In the genomic region with DNA sequence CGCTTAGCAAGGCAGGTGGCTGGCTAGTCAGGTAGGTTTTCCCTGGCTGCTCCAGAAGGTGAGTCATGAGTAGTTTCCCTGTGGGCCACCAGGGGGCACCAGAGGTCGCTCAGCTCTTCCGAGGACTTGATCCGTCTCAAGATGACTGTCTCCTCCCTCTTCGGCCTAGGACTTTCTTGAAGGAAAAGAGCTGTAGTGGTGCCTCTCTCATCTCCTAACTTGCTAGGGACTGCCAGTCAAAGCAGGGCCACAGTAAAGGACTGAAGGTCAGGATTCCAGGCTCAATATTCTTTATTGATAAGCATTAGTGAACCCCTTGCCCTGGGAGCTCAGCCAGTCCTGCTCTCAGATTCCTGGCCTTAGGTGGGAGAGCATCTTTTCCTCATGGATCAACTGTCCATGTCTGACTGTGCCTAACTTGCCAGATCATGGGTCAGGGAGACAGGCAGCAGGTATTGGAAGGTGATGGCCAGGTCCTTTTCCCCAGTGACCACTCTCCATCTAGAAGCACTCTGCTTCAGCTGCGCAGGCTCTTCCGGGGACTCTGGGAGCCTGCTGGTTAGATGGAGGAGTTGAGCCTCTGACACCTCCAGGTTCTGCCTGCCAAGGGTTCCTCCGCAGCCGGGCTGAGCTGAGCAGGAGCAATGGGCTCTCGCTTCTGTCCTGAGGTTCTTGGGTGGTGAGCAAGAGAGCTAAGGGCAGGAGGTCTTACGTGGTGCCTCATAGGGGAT, we compare ENCODE assay signal across 8 cellular contexts. TPM values are rescaled to one million over a fixed set of nuclear protein-coding genes. Genes with fewer than 3 reads are reported as not detected.
A peak's percentile ranks its signal among the peaks of the same experiment; 100 is the strongest.
DNase-seq lines count a peak whose midpoint lies in the region; ATAC-seq and TF ChIP-seq lines count a peak whose summit lies in the region.

No MANE protein-coding gene starts in this region.

- no peaks in the 10 kb centered on the region for H3K27me3 Mint-ChIP-seq in activated naive CD4-positive, alpha-beta T cell treated with anti-CD3 and anti-CD28 coated beads, Interleukin-2, amount 10 ng/mL, durations not matched to agents 7 days and 5 days

- H3K4me3 Mint-ChIP-seq in activated naive CD4-positive, alpha-beta T cell treated with anti-CD3 and anti-CD28 coated beads, Interleukin-2, amount 10 ng/mL, durations not matched to agents 7 days and 5 days: peak overlapping the region; percentile 67

- TF ChIP-seq EP300 in gastroesophageal sphincter (IDR thresholded peaks at IDR 0.05): no peak

- H3K27ac ChIP-seq in KOPT-K1 (ENCODE audit: low read depth, low read length, poor library complexity, severe bottlenecking) (peak overlapping the region; percentile 0), gastroesophageal sphincter (peak overlapping the region; percentile 16 to 99 (median 94)), parathyroid adenoma (no peak overlapping the region)

- WGBS in gastroesophageal sphincter (ENCODE audit: low coverage in 1 of 2), 2 donors: 0% methylated on average over 2 of the region's 11 CpGs; no CpG with 5 or more reads in 1 of the 2 donors

- TF ChIP-seq POLR2A in gastroesophageal sphincter (IDR thresholded peaks at IDR 0.05): no peak

- H3K9me3 ChIP-seq in KOPT-K1 (ENCODE audit: insufficient read depth, low read length, poor library complexity, severe bottlenecking) (no peaks in the 10 kb centered on the region), gastroesophageal sphincter (no peaks in the 10 kb centered on the region), parathyroid adenoma (ENCODE audit: control insufficient read depth, low read length) (no peaks in the 10 kb centered on the region)

- ATAC-seq in gastroesophageal sphincter (no peak), GM18868 (IDR thresholded peaks at IDR 0.05; ENCODE audit: unreplicated experiment) (no peak), GM21576 (IDR thresholded peaks at IDR 0.05; ENCODE audit: unreplicated experiment) (no peak)

- no peak overlapping the region for H2AFZ ChIP-seq in parathyroid adenoma

- H3K4me1 ChIP-seq in gastroesophageal sphincter (peaks cover 6 to 54% (median 44%) of the 10 kb centered on the region in 3 donors), parathyroid adenoma (peaks cover 8% of the 10 kb centered on the region)

- peaks cover 2% of the 10 kb centered on the region for H3K79me2 ChIP-seq in parathyroid adenoma

- H3K36me3 ChIP-seq in KOPT-K1 (ENCODE audit: insufficient read depth, low read length) (no peaks in the 10 kb centered on the region), gastroesophageal sphincter (no peaks in the 10 kb centered on the region), parathyroid adenoma (ENCODE audit: control insufficient read depth, insufficient read depth, low read length) (no peaks in the 10 kb centered on the region)

- no peaks in the 10 kb centered on the region for H3K9me3 Mint-ChIP-seq in activated naive CD4-positive, alpha-beta T cell treated with anti-CD3 and anti-CD28 coated beads, Interleukin-2, amount 10 ng/mL, durations not matched to agents 7 days and 5 days

- H3K4me3 ChIP-seq in gastroesophageal sphincter (peak overlapping the region in 1 of 2 donors; percentile 80), parathyroid adenoma (ENCODE audit: low read depth, low read length) (no peak overlapping the region)

- H3K36me3 Mint-ChIP-seq in activated naive CD4-positive, alpha-beta T cell treated with anti-CD3 and anti-CD28 coated beads, Interleukin-2, amount 10 ng/mL, durations not matched to agents 7 days and 5 days: peaks cover 9% of the 10 kb centered on the region

- H3K27me3 ChIP-seq in gastroesophageal sphincter (no peaks in the 10 kb centered on the region), parathyroid adenoma (ENCODE audit: control insufficient read depth, insufficient read depth, low read length) (no peaks in the 10 kb centered on the region)

- peak; percentile 77 for DNase-seq in DMS114 treated with DMSO at 0.1 percent for 48 hours (lab: John Stamatoyannopoulos, UW; ENCODE audit: unreplicated experiment)
- DNase-seq in SHP77 treated with DMSO at 0.1 percent for 48 hours (lab: John Stamatoyannopoulos, UW): peak; percentile 54
- peak; percentile 72 for DNase-seq in activated naive CD4-positive, alpha-beta T cell treated with anti-CD3 and anti-CD28 coated beads, Interleukin-2, amount 10 ng/mL, durations not matched to agents 7 days and 5 days

- TF ChIP-seq CTCF in gastroesophageal sphincter (IDR thresholded peaks at IDR 0.05) (peak in 3 of 4 experiments; percentile 87 to 94 (median 93)), parathyroid adenoma (IDR thresholded peaks at IDR 0.05) (peak; percentile 79)

- H3K4me2 ChIP-seq in parathyroid adenoma (ENCODE audit: low read length): peak overlapping the region; percentile 9

- CTCF ChIA-PET in activated naive CD4-positive, alpha-beta T cell treated with anti-CD3 and anti-CD28 coated beads, Interleukin-2, amount 10 ng/mL, durations not matched to agents 7 days and 5 days (lab: Charles Lee): interaction anchor here (0.6 to 11.4 kb wide), 29 partner anchors 8 to 308 kb away, joined by 3 to 564 read pairs (median 4); a partner anchor contains a TSS

- peak overlapping the region; percentile 99 for H3K27ac Mint-ChIP-seq in activated naive CD4-positive, alpha-beta T cell treated with anti-CD3 and anti-CD28 coated beads, Interleukin-2, amount 10 ng/mL, durations not matched to agents 7 days and 5 days

- peaks cover 46% of the 10 kb centered on the region for H3K4me1 Mint-ChIP-seq in activated naive CD4-positive, alpha-beta T cell treated with anti-CD3 and anti-CD28 coated beads, Interleukin-2, amount 10 ng/mL, durations not matched to agents 7 days and 5 days

- H3K9ac ChIP-seq in parathyroid adenoma: no peak overlapping the region

RNA-seq across cellular contexts. Expression of a gene that starts 1.9 kb away (rescaled TPM):
- total RNA-seq in gastroesophageal sphincter: 10 to 100 TPM; 65.7 to 87.3 (median 74.4) TPM

RNA-seq across cellular contexts. Expression of a gene that starts 22.0 kb away (rescaled TPM):
- 10 to 100 TPM in 1 of 4 donors, 1 to 10 TPM in 3; 6.1 to 21.7 (median 9.4) TPM for total RNA-seq in gastroesophageal sphincter

RNA-seq across cellular contexts. Expression of a gene that starts 40.3 kb away (rescaled TPM):
- 10 to 100 TPM in 2 of 4 donors, 1 to 10 TPM in 2; 8.5 to 16.0 (median 11.1) TPM for total RNA-seq in gastroesophageal sphincter

RNA-seq across cellular contexts. Expression of a gene that starts 48.1 kb away (rescaled TPM):
- 10 to 100 TPM; 33.9 to 58.4 (median 41.9) TPM for total RNA-seq in gastroesophageal sphincter

RNA-seq across cellular contexts. Expression of a gene that starts 50.2 kb away (rescaled TPM):
- 10 to 100 TPM; 49.9 to 78.6 (median 63.4) TPM for total RNA-seq in gastroesophageal sphincter
